18 cellular contexts compared by ENCODE assay signal in genomic region chr7:30887464-30887872, GRCh38. TPM values are rescaled to one million over a fixed set of nuclear protein-coding genes. Genes with fewer than 3 reads are reported as not detected.
A peak's percentile ranks its signal among the peaks of the same experiment; 100 is the strongest.
DNase-seq lines count a peak whose midpoint lies in the region; ATAC-seq, FAIRE-seq and TF ChIP-seq lines count a peak whose summit lies in the region.
"Had no signal": no experiment of that assay in that cellular context is flagged by ENCODE, and none has a peak within 500 bp of the region (broad histone marks: within the 10 kb centered on the region; RNA-seq: fewer than 3 reads in every experiment).

No MANE protein-coding gene starts in this region.

- no peaks in the 10 kb centered on the region for H3K79me2 ChIP-seq in HepG2 (ENCODE audit: insufficient read depth, low read length)

- H3K27ac ChIP-seq in lower lobe of right lung, result peak overlapping the region; percentile 41
- H3K27ac ChIP-seq in upper lobe of left lung, result peak overlapping the region; percentile 23 to 73 (median 52)
- no peak overlapping the region for H3K27ac ChIP-seq in HepG2 (ENCODE audit: extremely low read length, insufficient read depth, low read length)

- no peak for TF ChIP-seq CTCF in lower lobe of right lung (IDR thresholded peaks at IDR 0.05)
- TF ChIP-seq CTCF in upper lobe of left lung (IDR thresholded peaks at IDR 0.05), result no peak
- TF ChIP-seq CTCF in HepG2 (CRISPR knock-in tag; IDR thresholded peaks at IDR 0.05), result no peak
- no peak for TF ChIP-seq CTCF in lower leg skin (IDR thresholded peaks at IDR 0.05)

- CTCF ChIA-PET in HepG2 (lab: Yijun Ruan, JAX; ENCODE audit: low intra/inter-chr PET ratio, low total read pairs), result no interaction called here

- no peak for TF ChIP-seq RAD21 in HepG2 (CRISPR knock-in tag; IDR thresholded peaks at IDR 0.05)

- H3K36me3 ChIP-seq in lower lobe of right lung (no peaks in the 10 kb centered on the region), upper lobe of left lung (peaks cover 0 to 6% (median 0%) of the 10 kb centered on the region in 4 donors), HepG2 (replicated peaks in 1 of 2; ENCODE audit: control insufficient read depth in 1 of 2, insufficient read depth in 2 of 2, low read length in 2 of 2) (no peaks in the 10 kb centered on the region)
- H3K36me3 ChIP-seq: HAP-1 had no signal

- H3K4me3 ChIP-seq in lower lobe of right lung (no peak overlapping the region), upper lobe of left lung (no peak overlapping the region), HepG2 (replicated peaks in 1 of 3; ENCODE audit: insufficient read depth in 1 of 3, low read depth in 2 of 3, low read length in 3 of 3) (no peak overlapping the region), lower leg skin (ENCODE audit: low read depth, poor library complexity, severe bottlenecking) (no peak overlapping the region)
- H3K4me3 ChIP-seq: HAP-1 had no signal

- H2AFZ ChIP-seq in HepG2 (ENCODE audit: low read length), result no peak overlapping the region

- TF ChIP-seq POLR2A in upper lobe of left lung (IDR thresholded peaks at IDR 0.05) (no peak), HepG2 (IDR thresholded peaks at IDR 0.05; ENCODE audit: insufficient read depth in 1 of 2, low read depth in 2 of 2, low read length in 2 of 2) (no peak), lower leg skin (IDR thresholded peaks at IDR 0.05) (no peak)

- ATAC-seq in lower lobe of right lung (peak; percentile 39 to 55), upper lobe of left lung (ENCODE audit: low FRiP score in 2 of 2) (peak; percentile 2 to 5), HepG2 (no peak)
- ATAC-seq in naive thymus-derived CD8-positive, alpha-beta T cell, result no peak
- ATAC-seq: CD8-positive, alpha-beta T cell had no signal

- peaks cover 0 to 2% (median 0%) of the 10 kb centered on the region in 4 donors for H3K4me1 Mint-ChIP-seq in naive thymus-derived CD8-positive, alpha-beta T cell
- H3K4me1 Mint-ChIP-seq: memory B cell had no signal

- no peak overlapping the region for H3K27ac Mint-ChIP-seq in naive thymus-derived CD8-positive, alpha-beta T cell
- H3K27ac Mint-ChIP-seq: activated naive CD8-positive, alpha-beta T cell; CD8-positive, alpha-beta T cell; memory B cell had no signal

- WGBS in upper lobe of left lung, 2 donors, result 53 to 68% methylated on average over 5 to 10 of the region's 10 CpGs
- WGBS in HepG2 (ENCODE audit: low lambda C conversion rate), result 14% methylated on average over 1 of the region's 10 CpGs
- 44 to 48% methylated on average over 7 to 8 of the region's 10 CpGs for WGBS in lower leg skin, 2 donors

- DNase-seq in NCI-H82 (lab: John Stamatoyannopoulos, UW) (peak; percentile 79), NCI-H82 treated with DMSO at 0.1 percent for 48 hours (lab: John Stamatoyannopoulos, UW; ENCODE audit: unreplicated experiment) (no peak), RPMI7951 (ENCODE audit: low read depth) (peak; percentile 51), lower lobe of right lung (no peak), upper lobe of left lung (peak; percentile 51 to 69), HepG2 (ENCODE audit: low spot score) (no peak), lower leg skin (ENCODE audit: low spot score in 2 of 2) (no peak)
- DNase-seq in naive thymus-derived CD8-positive, alpha-beta T cell, result no peak
- DNase-seq: activated T-cell treated with anti-CD3 and anti-CD28 coated beads, Interleukin-2, amount 50 U/mL, for 1 hour; CD8-positive, alpha-beta T cell; effector memory CD4-positive, alpha-beta T cell; MM.1S; NCI-H446 treated with DMSO at 0.1 percent for 48 hours; occipital lobe had no signal

- H3K9me3 Mint-ChIP-seq in naive thymus-derived CD8-positive, alpha-beta T cell, result peaks cover 0 to 25% (median 11%) of the 10 kb centered on the region in 9 donors

- POLR2A ChIA-PET in naive thymus-derived CD8-positive, alpha-beta T cell (lab: Charles Lee), result no interaction called here
- POLR2A ChIA-PET in HepG2 (lab: Yijun Ruan, JAX), result no interaction called here

- no peak overlapping the region for H3K4me2 ChIP-seq in HepG2 (ENCODE audit: low read depth, low read length)

- peaks cover 0 to 3% (median 0%) of the 10 kb centered on the region in 5 donors for H3K27me3 Mint-ChIP-seq in naive thymus-derived CD8-positive, alpha-beta T cell
- H3K27me3 Mint-ChIP-seq: activated naive CD8-positive, alpha-beta T cell had no signal

- H4K20me1 ChIP-seq in HepG2 (ENCODE audit: insufficient read depth, low read length), result no peaks in the 10 kb centered on the region

- TF ChIP-seq EP300 in upper lobe of left lung (IDR thresholded peaks at IDR 0.05), result no peak
- no peak for TF ChIP-seq EP300 in HepG2 (IDR thresholded peaks at IDR 0.05; ENCODE audit: low read depth in 2 of 2, low read length in 2 of 2)
- TF ChIP-seq EP300 in HepG2 (CRISPR knock-in tag; IDR thresholded peaks at IDR 0.05; ENCODE audit: borderline replicate concordance), result no peak

- in situ Hi-C loops in HepG2 (cut with HindIII; ENCODE audit: extremely low pct_ligation_motif_present, low pct_unique_long_range_greater_than_20kb), result no loop called here

- H3K9me3 ChIP-seq in lower lobe of right lung (no peaks in the 10 kb centered on the region), upper lobe of left lung (no peaks in the 10 kb centered on the region), HepG2 (ENCODE audit: low read length) (no peaks in the 10 kb centered on the region)
- H3K9me3 ChIP-seq: HAP-1 had no signal

- intact Hi-C loops in lower lobe of right lung (cut with DNase I) (no loop called here), HepG2 (cut with micrococcal nuclease; ENCODE audit: unreplicated experiment) (no loop called here), lower leg skin (cut with DNase I; ENCODE audit: low total_unique reads) (no loop called here)

- no peak for FAIRE-seq in HepG2 (lab: Jason Lieb, UNC)
- FAIRE-seq: G401.6 had no signal

- BruUV-seq in HepG2 (replicated peaks; lab: Mats Ljungman, UMichigan), result no TSS peak

- H3K4me3 Mint-ChIP-seq in naive thymus-derived CD8-positive, alpha-beta T cell, result no peak overlapping the region
- H3K4me3 Mint-ChIP-seq: activated naive CD8-positive, alpha-beta T cell; CD8-positive, alpha-beta T cell; memory B cell had no signal

- peaks cover 0 to 13% (median 2%) of the 10 kb centered on the region in 3 donors for H3K36me3 Mint-ChIP-seq in naive thymus-derived CD8-positive, alpha-beta T cell
- H3K36me3 Mint-ChIP-seq: CD8-positive, alpha-beta T cell had no signal

- no peak overlapping the region for H3K9ac ChIP-seq in HepG2 (ENCODE audit: insufficient read depth, low read depth, low read length)

- H3K27me3 ChIP-seq in lower lobe of right lung (ENCODE audit: low read depth), result no peaks in the 10 kb centered on the region
- no peaks in the 10 kb centered on the region for H3K27me3 ChIP-seq in upper lobe of left lung
- H3K27me3 ChIP-seq in HepG2 (ENCODE audit: control insufficient read depth in 1 of 2, insufficient read depth in 2 of 2, low read length in 2 of 2), result peaks cover 0 to 10% of the 10 kb centered on the region in 2 experiments; a peak in 2 of 5 replicates

- H3K4me1 ChIP-seq in lower lobe of right lung (peaks cover 40% of the 10 kb centered on the region), upper lobe of left lung (peaks cover 21 to 34% (median 26%) of the 10 kb centered on the region in 4 donors), HepG2 (ENCODE audit: insufficient read depth, low read length) (no peaks in the 10 kb centered on the region)
- H3K4me1 ChIP-seq: HAP-1 had no signal

TF ChIP-seq in HepG2, 621 proteins besides CTCF, POLR2A, EP300 and RAD21 (continues in another document):
- TF ChIP-seq ZNF710 (CRISPR knock-in tag; IDR thresholded peaks at IDR 0.05; ENCODE audit: borderline replicate concordance) (no peak), BORCS8-MEF2B (CRISPR knock-in tag; IDR thresholded peaks at IDR 0.05) (no peak)

RNA-seq across cellular contexts. Expression of gene AQP1, which starts 24.2 kb away (rescaled TPM):
- 68.7 and 70.4 TPM in 2 replicates for total RNA-seq in RPMI7951 (2014; rRNA removed; shearing (Covaris generic))
- 826 TPM for total RNA-seq in lower lobe of right lung
- total RNA-seq in upper lobe of left lung, result 1,000 to 10,000 TPM in 1 of 6 donors, 100 to 1,000 TPM in 5; 113 to 1,228 (median 802) TPM
- total RNA-seq in naive thymus-derived CD8-positive, alpha-beta T cell, result under 1 TPM; 0.23 to 0.33 TPM
- polyA plus RNA-seq in naive thymus-derived CD8-positive, alpha-beta T cell, result not detected
- not detected in 2 replicates for total RNA-seq in HepG2 (2016; rRNA removed; fragmentation: Illumina TruSeq; extraction: Trizol)
- not detected in 2 replicates for total RNA-seq in HepG2 (2016; cell fraction: cytosol; rRNA removed; fragmentation: Illumina TruSeq; extraction: Trizol; ENCODE audit: low read depth)
- total RNA-seq in HepG2 (2016; cell fraction: insoluble cytoplasmic fraction; rRNA removed; fragmentation: Illumina TruSeq; extraction: Trizol), result not detected in 2 replicates
- not detected in 2 replicates for total RNA-seq in HepG2 (2016; cell fraction: membrane; rRNA removed; fragmentation: Illumina TruSeq; extraction: Trizol)
- total RNA-seq in HepG2 (2016; cell fraction: nucleus; rRNA removed; fragmentation: Illumina TruSeq; extraction: Trizol), result not detected in 2 replicates
- polyA plus RNA-seq in HepG2 (2011; rRNA removed), result not detected in 2 replicates
- polyA plus RNA-seq in HepG2 (2011; cell fraction: cytosol; rRNA removed), result not detected in 2 replicates
- not detected in 2 replicates for polyA plus RNA-seq in HepG2 (2011; cell fraction: nucleus; rRNA removed)
- polyA plus RNA-seq in HepG2 (2012), result not detected in 2 replicates
- not detected in 2 replicates for polyA plus RNA-seq in HepG2 (2016; cell fraction: cytosol; fragmentation: Illumina TruSeq; extraction: Trizol; ENCODE audit: low read depth)
- polyA plus RNA-seq in HepG2 (2016; cell fraction: insoluble cytoplasmic fraction; fragmentation: Illumina TruSeq; extraction: Trizol; ENCODE audit: low read depth), result not detected in 2 replicates
- not detected in 2 replicates for polyA plus RNA-seq in HepG2 (2016; cell fraction: membrane; fragmentation: Illumina TruSeq; extraction: Trizol; ENCODE audit: low read depth)
- polyA plus RNA-seq in HepG2 (2016; cell fraction: nucleus; fragmentation: Illumina TruSeq; extraction: Trizol; ENCODE audit: insufficient read depth, low read depth), result not detected in 2 replicates
- polyA minus RNA-seq in HepG2 (2011; rRNA and poly(A)+ RNA removed; ENCODE audit: low replicate concordance), result 0.08 and 1.7 TPM in 2 replicates
- not detected in 2 replicates for polyA minus RNA-seq in HepG2 (2011; cell fraction: cytosol; rRNA and poly(A)+ RNA removed)
- not detected in 2 replicates for polyA minus RNA-seq in HepG2 (2011; cell fraction: nucleus; rRNA and poly(A)+ RNA removed)
- total RNA-seq in lower leg skin, result 100 to 1,000 TPM in 2 of 4 donors, 10 to 100 TPM in 2; 50.7 to 247 (median 103) TPM

Comparison
In these comparisons a context has a peak if more than half of its experiments do, and no peak if none do; other contexts are left out.
1. DNase-seq: peak in NCI-H82 (single experiment), RPMI7951 (single experiment) and upper lobe of left lung (2 of 2); none in NCI-H82 treated with DMSO at 0.1 percent for 48 hours (single experiment), lower lobe of right lung (single experiment), naive thymus-derived CD8-positive, alpha-beta T cell (0 of 10), HepG2 (single experiment) and lower leg skin (0 of 2).
2. ATAC-seq: peak in lower lobe of right lung (2 of 2) and upper lobe of left lung (2 of 2); none in naive thymus-derived CD8-positive, alpha-beta T cell (0 of 2) and HepG2 (single experiment).
3. RNA of gene AQP1, which starts 24.2 kb away (total RNA-seq): 113 to 1,228 TPM in upper lobe of left lung, 826 TPM in lower lobe of right lung (single experiment), 50.7 to 247 TPM in lower leg skin and 68.7 to 70.4 TPM in RPMI7951; 0.23 to 0.33 TPM in naive thymus-derived CD8-positive, alpha-beta T cell and not detected in HepG2; every median in the first group is over 10 times any median in the second.